25 cellular contexts compared by ENCODE assay signal in the genomic region with DNA sequence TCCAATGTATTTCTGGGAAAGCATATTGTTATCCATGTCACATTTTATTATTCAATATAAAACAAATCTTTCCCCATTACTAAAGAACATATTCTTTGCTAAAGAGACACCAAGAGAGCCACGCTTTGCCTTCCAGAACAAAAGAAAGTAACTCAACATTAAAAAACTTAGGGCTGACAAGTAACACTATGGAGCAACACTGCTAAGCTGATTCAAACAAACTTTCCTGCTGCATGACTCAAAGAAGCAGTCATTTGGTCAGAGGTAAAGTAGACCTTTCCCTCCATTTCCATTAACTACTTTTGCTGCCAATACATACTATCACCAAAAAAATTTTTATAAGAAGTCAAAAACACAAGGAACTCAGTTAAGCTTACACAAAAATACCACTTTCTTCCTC.
A peak's percentile ranks its signal among the peaks of the same experiment; 100 is the strongest.
DNase-seq lines count a peak whose midpoint lies in the region; ATAC-seq, FAIRE-seq and TF ChIP-seq lines count a peak whose summit lies in the region.
"Had no signal": no experiment of that assay in that cellular context is flagged by ENCODE, and none has a peak within 500 bp of the region (broad histone marks: within the 10 kb centered on the region; RNA-seq: fewer than 3 reads in every experiment).

No MANE protein-coding gene starts in this region.

- H3K9me3 Mint-ChIP-seq in MCF 10A (ENCODE audit: unreplicated experiment) (no peaks in the 10 kb centered on the region), astrocyte (ENCODE audit: unreplicated experiment) (peaks cover 3% of the 10 kb centered on the region)

- H3K4me3 ChIP-seq in breast epithelium (no peak overlapping the region), astrocyte (ENCODE audit: insufficient read depth, low read depth, low read length) (no peak overlapping the region), iPS-18a (ENCODE audit: low read length) (no peak overlapping the region), aorta (ENCODE audit: low read length in 2 of 2) (no peak overlapping the region)
- H3K4me3 ChIP-seq: SJCRH30, thyroid gland had no signal

- H4K20me1 ChIP-seq in astrocyte (ENCODE audit: insufficient read depth, low read length) = no peaks in the 10 kb centered on the region

- H3K4me1 Mint-ChIP-seq in MCF 10A (ENCODE audit: insufficient read depth, unreplicated experiment) (peaks cover 25% of the 10 kb centered on the region), astrocyte (ENCODE audit: low read depth, unreplicated experiment) (peaks cover 26% of the 10 kb centered on the region)
- H3K4me1 Mint-ChIP-seq: activated CD4-positive, alpha-beta T cell treated with anti-CD3 and anti-CD28 coated beads for 36 hours had no signal

- ATAC-seq in aorta (ENCODE audit: low FRiP score) (no peak), GM21360 (IDR thresholded peaks at IDR 0.05; ENCODE audit: unreplicated experiment) (no peak), GM18505 (IDR thresholded peaks at IDR 0.05; ENCODE audit: unreplicated experiment) (no peak)
- ATAC-seq: activated CD4-positive, alpha-beta T cell treated with anti-CD3 and anti-CD28 coated beads for 36 hours; CD8-positive, alpha-beta T cell; sciatic nerve had no signal

- H3K36me3 Mint-ChIP-seq in MCF 10A (ENCODE audit: insufficient read depth, unreplicated experiment) = peaks cover 7% of the 10 kb centered on the region
- no peaks in the 10 kb centered on the region for H3K36me3 Mint-ChIP-seq in astrocyte (ENCODE audit: low read depth, unreplicated experiment)
- H3K36me3 Mint-ChIP-seq: CD8-positive, alpha-beta T cell had no signal

- H3K27ac Mint-ChIP-seq in MCF 10A (ENCODE audit: low read depth, unreplicated experiment) (peak overlapping the region; percentile 80), astrocyte (ENCODE audit: unreplicated experiment) (peak overlapping the region; percentile 28)
- H3K27ac Mint-ChIP-seq: activated CD4-positive, alpha-beta T cell treated with anti-CD3 and anti-CD28 coated beads for 36 hours; CD8-positive, alpha-beta T cell had no signal

- H3K9me3 ChIP-seq in breast epithelium (peaks cover 0 to 3% of the 10 kb centered on the region in 2 donors), astrocyte (ENCODE audit: insufficient read depth, low read depth, low read length) (no peaks in the 10 kb centered on the region), iPS-18a (ENCODE audit: control insufficient read depth, low read depth, low read length) (peaks cover 9% of the 10 kb centered on the region), aorta (ENCODE audit: control insufficient read depth, low read length) (no peaks in the 10 kb centered on the region)
- H3K9me3 ChIP-seq: thyroid gland had no signal

- H3K27me3 Mint-ChIP-seq in MCF 10A (ENCODE audit: insufficient read depth, unreplicated experiment) (no peaks in the 10 kb centered on the region), astrocyte (ENCODE audit: low read depth, unreplicated experiment) (no peaks in the 10 kb centered on the region)
- H3K27me3 Mint-ChIP-seq: activated CD4-positive, alpha-beta T cell treated with anti-CD3 and anti-CD28 coated beads for 36 hours had no signal

- DNase-seq in MCF 10A (ENCODE audit: unreplicated experiment) (peak; percentile 67), breast epithelium (ENCODE audit: low spot score in 2 of 2) (no peak), astrocyte (ENCODE audit: low read depth) (peak; percentile 55), aorta (no peak), DMS79 (lab: John Stamatoyannopoulos, UW) (no peak)
- DNase-seq: activated CD4-positive, alpha-beta T cell treated with anti-CD3 and anti-CD28 coated beads for 36 hours; activated gamma-delta T cell treated with Interleukin-2 at 50 U/mL for 16 hours; brain microvascular endothelial cell; CD8-positive, alpha-beta T cell; GDM1; glutamatergic neuron; Karpas-422; NCI-H1436 treated with DMSO at 0.1 percent for 48 hours; NCI-H446; occipital lobe; SJCRH30; stimulated activated CD8-positive, alpha-beta memory T cell treated with anti-CD3 and anti-CD28 coated beads, Interleukin-4, amount 100 ng/mL, for 48 hours; T1000; thyroid gland had no signal

- H3K36me3 ChIP-seq in breast epithelium (no peaks in the 10 kb centered on the region), astrocyte (ENCODE audit: insufficient read depth, low read length) (no peaks in the 10 kb centered on the region), iPS-18a (ENCODE audit: control insufficient read depth, low read depth, low read length) (no peaks in the 10 kb centered on the region), aorta (ENCODE audit: control insufficient read depth in 1 of 2, insufficient read depth in 2 of 2, low read length in 1 of 2) (no peaks in the 10 kb centered on the region)
- H3K36me3 ChIP-seq: brain microvascular endothelial cell, SJCRH30, thyroid gland had no signal

- H3K79me2 ChIP-seq in astrocyte (ENCODE audit: insufficient read depth, low read length) = peaks cover 22% of the 10 kb centered on the region

- H3K27ac ChIP-seq in breast epithelium (no peak overlapping the region), astrocyte (ENCODE audit: low read depth, low read length) (peak overlapping the region; percentile 41), iPS-18a (ENCODE audit: low read length) (peak overlapping the region; percentile 57), aorta (ENCODE audit: low read depth in 1 of 2, low read length in 2 of 2) (no peak overlapping the region)
- H3K27ac ChIP-seq: 22Rv1, brain microvascular endothelial cell, SJCRH30, thyroid gland had no signal

- no peak for TF ChIP-seq CTCF in MCF 10A (IDR thresholded peaks at IDR 0.05; ENCODE audit: unreplicated experiment)
- TF ChIP-seq CTCF in breast epithelium (IDR thresholded peaks at IDR 0.05) = no peak
- TF ChIP-seq CTCF in astrocyte (IDR thresholded peaks at IDR 0.05; ENCODE audit: insufficient read depth, low read depth, low read length) = no peak

- BruUV-seq in MCF 10A (replicated peaks; lab: Mats Ljungman, UMichigan) = no TSS peak

- no peak overlapping the region for H3K4me2 ChIP-seq in astrocyte (ENCODE audit: low read length)

- CTCF ChIA-PET in MCF 10A (lab: Yijun Ruan, JAX) = interaction anchor here (1.1 to 1.2 kb wide), 2 partner anchors 30 to 33 kb away, joined by 3 read pairs; no protein-coding TSS in a partner anchor

- H3K4me1 ChIP-seq in breast epithelium = no peaks in the 10 kb centered on the region
- H3K4me1 ChIP-seq in astrocyte (ENCODE audit: insufficient read depth, low read length) = peaks cover 21% of the 10 kb centered on the region
- peaks cover 28% of the 10 kb centered on the region for H3K4me1 ChIP-seq in iPS-18a (ENCODE audit: control insufficient read depth, low read depth, low read length)
- H3K4me1 ChIP-seq in aorta (ENCODE audit: control insufficient read depth in 1 of 2, insufficient read depth in 2 of 2, low read length in 2 of 2) = peaks cover 0 to 2% of the 10 kb centered on the region in 2 donors
- H3K4me1 ChIP-seq: SJCRH30, thyroid gland had no signal

- WGBS in aorta, 2 donors = 94 to 97% methylated on average over 1 of the region's 1 CpG

- FAIRE-seq in astrocyte (lab: Jason Lieb, UNC) = no peak
- FAIRE-seq: islet of Langerhans had no signal

- POLR2A ChIA-PET in MCF 10A (lab: Yijun Ruan, JAX) = interaction anchor here (1.2 to 7.0 kb wide), 5 partner anchors 10 to 83 kb away, joined by 5 to 99 read pairs (median 24); a partner anchor contains a TSS

- H3K27me3 ChIP-seq in breast epithelium = no peaks in the 10 kb centered on the region
- no peaks in the 10 kb centered on the region for H3K27me3 ChIP-seq in astrocyte (ENCODE audit: insufficient read depth, low read length)
- no peaks in the 10 kb centered on the region for H3K27me3 ChIP-seq in iPS-18a (ENCODE audit: control insufficient read depth, insufficient read depth, low read length)
- no peaks in the 10 kb centered on the region for H3K27me3 ChIP-seq in aorta (ENCODE audit: control insufficient read depth in 1 of 2, insufficient read depth in 2 of 2, low read length in 1 of 2)
- H3K27me3 ChIP-seq: brain microvascular endothelial cell, SJCRH30, thyroid gland had no signal

- no peak overlapping the region for H2AFZ ChIP-seq in astrocyte (ENCODE audit: low read depth, low read length)

- H3K9ac ChIP-seq in astrocyte (ENCODE audit: low read length) = no peak overlapping the region
- no peak overlapping the region for H3K9ac ChIP-seq in iPS-18a (ENCODE audit: low read length)

- H3K4me3 Mint-ChIP-seq in MCF 10A (ENCODE audit: unreplicated experiment) (no peak overlapping the region), astrocyte (ENCODE audit: unreplicated experiment) (no peak overlapping the region)
- H3K4me3 Mint-ChIP-seq: activated CD4-positive, alpha-beta T cell treated with anti-CD3 and anti-CD28 coated beads for 36 hours; CD8-positive, alpha-beta T cell had no signal

- intact Hi-C loops in MCF 10A (cut with micrococcal nuclease) (no loop called here), breast epithelium (cut with DNase I; ENCODE audit: low total_unique reads) (no loop called here), aorta (cut with DNase I) (loop anchor here in 1 of 2 donors (10.0 kb wide), 1 partner anchor 77 kb away; no protein-coding TSS in a partner anchor)

- TF ChIP-seq POLR2A in breast epithelium (IDR thresholded peaks at IDR 0.05) (no peak), GM18505 (IDR thresholded peaks at IDR 0.05; ENCODE audit: borderline replicate concordance, extremely low read depth, insufficient read depth, insufficient read length) (no peak)

Comparison
In these comparisons a context has a peak if more than half of its experiments do, and no peak if none do; other contexts are left out.
1. DNase-seq: peak in MCF 10A (single experiment) and astrocyte (single experiment); none in breast epithelium (0 of 2), aorta (0 of 2) and DMS79 (single experiment).
2. H3K27ac ChIP-seq: peak in astrocyte (single experiment) and iPS-18a (single experiment); none in breast epithelium (0 of 2) and aorta (0 of 2).